ENCODE assay signal across 1 cellular context in genomic region chr17:72632026-72632684, GRCh38.
A peak's percentile ranks its signal among the peaks of the same experiment; 100 is the strongest.
TF ChIP-seq lines count a peak whose summit lies in the region.

No MANE protein-coding gene starts in this region.

TF ChIP-seq in HepG2, 621 proteins besides CTCF, POLR2A, EP300 and RAD21 (continued from another document and continues in another):
- TF ChIP-seq POGK (CRISPR knock-in tag; conservative IDR thresholded peaks at IDR 0.05) (peak; percentile 74; the same call in 1 of the 2 replicates), KDM2A (CRISPR knock-in tag; IDR thresholded peaks at IDR 0.05; ENCODE audit: borderline replicate concordance, low read depth) (peak; percentile 94), IRX3 (CRISPR knock-in tag; IDR thresholded peaks at IDR 0.05; ENCODE audit: borderline replicate concordance, low read depth) (no peak), CBFB (CRISPR knock-in tag; IDR thresholded peaks at IDR 0.05) (peak; percentile 90), MIER3 (CRISPR knock-in tag; IDR thresholded peaks at IDR 0.05; ENCODE audit: borderline replicate concordance) (peak; percentile 100), ZNF639 (CRISPR knock-in tag; conservative IDR thresholded peaks at IDR 0.05) (peak; percentile 83; the same call in 1 of the 2 replicates), MIXL1 (CRISPR knock-in tag; IDR thresholded peaks at IDR 0.05) (peak; percentile 92), ZSCAN22 (CRISPR knock-in tag; IDR thresholded peaks at IDR 0.05) (0 out of 2 replicates have a peak, but pooled peaks have one; percentile 79), KMT2A (CRISPR knock-in tag; IDR thresholded peaks at IDR 0.05) (no peak; the same call in 1 of the 2 replicates), SMYD3 (CRISPR knock-in tag; IDR thresholded peaks at IDR 0.05) (no peak), ZNF281 (CRISPR knock-in tag; IDR thresholded peaks at IDR 0.05; ENCODE audit: borderline replicate concordance) (peak; percentile 94), ELF4 (CRISPR knock-in tag; IDR thresholded peaks at IDR 0.05; ENCODE audit: borderline replicate concordance) (no peak), ZNF33A (CRISPR knock-in tag; IDR thresholded peaks at IDR 0.05; ENCODE audit: borderline replicate concordance) (0 out of 2 replicates have a peak, but pooled peaks have one; percentile 35), BHLHE40 (IDR thresholded peaks at IDR 0.05; ENCODE audit: low read length) (peak; percentile 90), ZNF17 (CRISPR knock-in tag; IDR thresholded peaks at IDR 0.05) (no peak), ZNF75D (CRISPR knock-in tag; IDR thresholded peaks at IDR 0.05; ENCODE audit: borderline replicate concordance) (no peak), HNF4A (CRISPR knock-in tag; IDR thresholded peaks at IDR 0.05) (peak; percentile 100), ZNF101 (CRISPR knock-in tag; IDR thresholded peaks at IDR 0.05; ENCODE audit: borderline replicate concordance, low read depth) (no peak), NRL (CRISPR knock-in tag; IDR thresholded peaks at IDR 0.05; ENCODE audit: borderline replicate concordance) (peak; percentile 36; the same call in 1 of the 2 replicates), PHF8 (CRISPR knock-in tag; IDR thresholded peaks at IDR 0.05) (no peak; the same call in 1 of the 2 replicates), CHCHD3 (CRISPR knock-in tag; IDR thresholded peaks at IDR 0.05) (no peak), ZNF326 (CRISPR knock-in tag; IDR thresholded peaks at IDR 0.05; ENCODE audit: borderline replicate concordance) (no peak), EEA1 (CRISPR knock-in tag; IDR thresholded peaks at IDR 0.05; ENCODE audit: borderline replicate concordance) (no peak), NR2C2 (CRISPR knock-in tag; IDR thresholded peaks at IDR 0.05; ENCODE audit: borderline replicate concordance) (peak; percentile 93), PATZ1 (CRISPR knock-in tag; IDR thresholded peaks at IDR 0.05) (peak; percentile 100), ZNF646 (CRISPR knock-in tag; IDR thresholded peaks at IDR 0.05) (peak; percentile 58; the same call in 1 of the 2 replicates), MEF2D (CRISPR knock-in tag; IDR thresholded peaks at IDR 0.05) (peak; percentile 99), NR3C1 (CRISPR knock-in tag; IDR thresholded peaks at IDR 0.05) (no peak), SMC3 (IDR thresholded peaks at IDR 0.05; ENCODE audit: low read length) (no peak; the same call in 1 of the 2 replicates), ZNF20 (CRISPR knock-in tag; IDR thresholded peaks at IDR 0.05) (no peak), ZNF782 (CRISPR knock-in tag; IDR thresholded peaks at IDR 0.05; ENCODE audit: borderline replicate concordance) (no peak; the same call in 1 of the 2 replicates), ZNF274 (CRISPR knock-in tag; IDR thresholded peaks at IDR 0.05) (no peak), KMT2B (CRISPR knock-in tag; IDR thresholded peaks at IDR 0.05) (no peak; the same call in 1 of the 2 replicates), MAF1 (CRISPR knock-in tag; IDR thresholded peaks at IDR 0.05; ENCODE audit: borderline replicate concordance) (no peak), ZNF343 (CRISPR knock-in tag; IDR thresholded peaks at IDR 0.05) (no peak), ZKSCAN1 (IDR thresholded peaks at IDR 0.05; ENCODE audit: low read length) (no peak), RBM22 (optimal IDR thresholded peaks at IDR 0.05; ENCODE audit: low read length) (peak; percentile 85), E2F2 (CRISPR knock-in tag; IDR thresholded peaks at IDR 0.05; ENCODE audit: borderline replicate concordance) (no peak), ZNF160 (CRISPR knock-in tag; IDR thresholded peaks at IDR 0.05) (0 out of 2 replicates have a peak, but pooled peaks have one; percentile 25)
- TF ChIP-seq, protein P1, sequence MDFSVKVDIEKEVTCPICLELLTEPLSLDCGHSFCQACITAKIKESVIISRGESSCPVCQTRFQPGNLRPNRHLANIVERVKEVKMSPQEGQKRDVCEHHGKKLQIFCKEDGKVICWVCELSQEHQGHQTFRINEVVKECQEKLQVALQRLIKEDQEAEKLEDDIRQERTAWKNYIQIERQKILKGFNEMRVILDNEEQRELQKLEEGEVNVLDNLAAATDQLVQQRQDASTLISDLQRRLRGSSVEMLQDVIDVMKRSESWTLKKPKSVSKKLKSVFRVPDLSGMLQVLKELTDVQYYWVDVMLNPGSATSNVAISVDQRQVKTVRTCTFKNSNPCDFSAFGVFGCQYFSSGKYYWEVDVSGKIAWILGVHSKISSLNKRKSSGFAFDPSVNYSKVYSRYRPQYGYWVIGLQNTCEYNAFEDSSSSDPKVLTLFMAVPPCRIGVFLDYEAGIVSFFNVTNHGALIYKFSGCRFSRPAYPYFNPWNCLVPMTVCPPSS (IDR thresholded peaks at IDR 0.05) = no peak
- TF ChIP-seq, protein P2, sequence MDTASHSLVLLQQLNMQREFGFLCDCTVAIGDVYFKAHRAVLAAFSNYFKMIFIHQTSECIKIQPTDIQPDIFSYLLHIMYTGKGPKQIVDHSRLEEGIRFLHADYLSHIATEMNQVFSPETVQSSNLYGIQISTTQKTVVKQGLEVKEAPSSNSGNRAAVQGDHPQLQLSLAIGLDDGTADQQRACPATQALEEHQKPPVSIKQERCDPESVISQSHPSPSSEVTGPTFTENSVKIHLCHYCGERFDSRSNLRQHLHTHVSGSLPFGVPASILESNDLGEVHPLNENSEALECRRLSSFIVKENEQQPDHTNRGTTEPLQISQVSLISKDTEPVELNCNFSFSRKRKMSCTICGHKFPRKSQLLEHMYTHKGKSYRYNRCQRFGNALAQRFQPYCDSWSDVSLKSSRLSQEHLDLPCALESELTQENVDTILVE (CRISPR knock-in tag; IDR thresholded peaks at IDR 0.05) = peak; percentile 97
- TF ChIP-seq, protein P3, sequence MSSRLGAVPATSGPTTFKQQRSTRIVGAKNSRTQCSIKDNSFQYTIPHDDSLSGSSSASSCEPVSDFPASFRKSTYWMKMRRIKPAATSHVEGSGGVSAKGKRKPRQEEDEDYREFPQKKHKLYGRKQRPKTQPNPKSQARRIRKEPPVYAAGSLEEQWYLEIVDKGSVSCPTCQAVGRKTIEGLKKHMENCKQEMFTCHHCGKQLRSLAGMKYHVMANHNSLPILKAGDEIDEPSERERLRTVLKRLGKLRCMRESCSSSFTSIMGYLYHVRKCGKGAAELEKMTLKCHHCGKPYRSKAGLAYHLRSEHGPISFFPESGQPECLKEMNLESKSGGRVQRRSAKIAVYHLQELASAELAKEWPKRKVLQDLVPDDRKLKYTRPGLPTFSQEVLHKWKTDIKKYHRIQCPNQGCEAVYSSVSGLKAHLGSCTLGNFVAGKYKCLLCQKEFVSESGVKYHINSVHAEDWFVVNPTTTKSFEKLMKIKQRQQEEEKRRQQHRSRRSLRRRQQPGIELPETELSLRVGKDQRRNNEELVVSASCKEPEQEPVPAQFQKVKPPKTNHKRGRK (CRISPR knock-in tag; IDR thresholded peaks at IDR 0.05) = no peak
